In genomic region chr5:62354028-62354874, GRCh38 we compare ENCODE assay signal across 8 cellular contexts. TPM values are rescaled to one million over a fixed set of nuclear protein-coding genes. Genes with fewer than 3 reads are reported as not detected.
DNase-seq lines count a peak whose midpoint lies in the region; ATAC-seq, FAIRE-seq and TF ChIP-seq lines count a peak whose summit lies in the region.

No MANE protein-coding gene starts in this region.

- no peaks in the 10 kb centered on the region for H3K27me3 Mint-ChIP-seq in WTC11 (ENCODE audit: low read depth)
- H3K27me3 Mint-ChIP-seq in stimulated activated memory B cell treated with anti-CD40 and anti-IgM and Interleukin-4, amounts not matched to agents 10 μg/mL and 1 μg/mL and 100 μg/mL, for 72 hours: no peaks in the 10 kb centered on the region

- no peaks in the 10 kb centered on the region for H3K9me3 ChIP-seq in right cardiac atrium (ENCODE audit: control insufficient read depth, low read length)

- H3K36me3 Mint-ChIP-seq in WTC11: peaks cover 52% of the 10 kb centered on the region
- H3K36me3 Mint-ChIP-seq in stimulated activated memory B cell treated with anti-CD40 and anti-IgM and Interleukin-4, amounts not matched to agents 10 μg/mL and 1 μg/mL and 100 μg/mL, for 72 hours: peaks cover 31% of the 10 kb centered on the region

- no peaks in the 10 kb centered on the region for H3K9me3 Mint-ChIP-seq in WTC11
- H3K9me3 Mint-ChIP-seq in stimulated activated memory B cell treated with anti-CD40 and anti-IgM and Interleukin-4, amounts not matched to agents 10 μg/mL and 1 μg/mL and 100 μg/mL, for 72 hours: no peaks in the 10 kb centered on the region

- DNase-seq in ACHN (peak; percentile 57), H4 (ENCODE audit: low spot score) (peak; percentile 37), LoVo (ENCODE audit: low spot score) (peak; percentile 42), WTC11 (ENCODE audit: low spot score) (no peak), right cardiac atrium (no peak), iPS-NIHi7 (ENCODE audit: extremely low spot score) (no peak)

- in situ Hi-C loops in ACHN (cut with HindIII; ENCODE audit: low pct_ligation_motif_present, low pct_unique_long_range_greater_than_20kb, low sequenced_read_pairs): no loop called here

- CTCF ChIA-PET in WTC11 (lab: Charles Lee): no interaction called here

- no peak overlapping the region for H3K27ac ChIP-seq in right cardiac atrium (ENCODE audit: low read length)

- TF ChIP-seq CTCF in WTC11 (IDR thresholded peaks at IDR 0.05): peak; percentile 36; the same call in 1 of the 2 replicates

- no peaks in the 10 kb centered on the region for H3K4me1 ChIP-seq in right cardiac atrium (ENCODE audit: control insufficient read depth, insufficient read depth, low read length)

- intact Hi-C loops in right cardiac atrium (cut with DNase I): loop anchor here in 3 of 4 donors (10.0 kb wide), 2 partner anchors 129 to 139 kb away; no protein-coding TSS in a partner anchor

- no peak overlapping the region for H3K27ac Mint-ChIP-seq in WTC11
- no peak overlapping the region for H3K27ac Mint-ChIP-seq in stimulated activated memory B cell treated with anti-CD40 and anti-IgM and Interleukin-4, amounts not matched to agents 10 μg/mL and 1 μg/mL and 100 μg/mL, for 72 hours

- POLR2A ChIA-PET in WTC11 (lab: Charles Lee): no interaction called here

- peak; percentile 69 for FAIRE-seq in G401.6 (lab: Jason Lieb, UNC)

- ATAC-seq in WTC11: no peak
- peak; percentile 40 to 52 for ATAC-seq in right cardiac atrium
- peak; percentile 45 for ATAC-seq in stimulated activated memory B cell treated with anti-CD40 and anti-IgM and Interleukin-4, amounts not matched to agents 10 μg/mL and 1 μg/mL and 100 μg/mL, for 72 hours

- H3K27me3 ChIP-seq in right cardiac atrium (ENCODE audit: control insufficient read depth, insufficient read depth): no peaks in the 10 kb centered on the region

- no peaks in the 10 kb centered on the region for H3K4me1 Mint-ChIP-seq in WTC11
- H3K4me1 Mint-ChIP-seq in stimulated activated memory B cell treated with anti-CD40 and anti-IgM and Interleukin-4, amounts not matched to agents 10 μg/mL and 1 μg/mL and 100 μg/mL, for 72 hours: no peaks in the 10 kb centered on the region

- no peak overlapping the region for H3K4me3 ChIP-seq in right cardiac atrium (ENCODE audit: low read length)

- H3K4me3 Mint-ChIP-seq in WTC11: no peak overlapping the region
- no peak overlapping the region for H3K4me3 Mint-ChIP-seq in stimulated activated memory B cell treated with anti-CD40 and anti-IgM and Interleukin-4, amounts not matched to agents 10 μg/mL and 1 μg/mL and 100 μg/mL, for 72 hours

TF ChIP-seq in WTC11, 78 proteins besides CTCF, POLR2A, EP300 and RAD21:
- TF ChIP-seq HMGA2 (CRISPR knock-in tag; IDR thresholded peaks at IDR 0.05) (no peak), ZNF423 (CRISPR knock-in tag; IDR thresholded peaks at IDR 0.05) (no peak)

RNA-seq across cellular contexts. Expression of gene KIF2A, which starts 48.2 kb away (rescaled TPM):
- total RNA-seq in H4 (2014; rRNA removed; shearing (Covaris generic)): 26.4 and 41.3 TPM in 2 replicates
- total RNA-seq in WTC11 (2021): 68.0 to 77.8 TPM (median 72.6 TPM) in 3 replicates
- 10 to 100 TPM; 12.9 to 15.5 (median 14.7) TPM for total RNA-seq in right cardiac atrium
- 2.7 TPM for polyA plus RNA-seq in right cardiac atrium

RNA-seq across cellular contexts. Expression of gene DIMT1, which starts 49.5 kb away (rescaled TPM):
- 41.9 and 49.9 TPM in 2 replicates for total RNA-seq in H4 (2014; rRNA removed; shearing (Covaris generic))
- total RNA-seq in WTC11 (2021) (30.3 to 33.9 TPM (median 31.1 TPM) in 3 replicates), right cardiac atrium (10 to 100 TPM; 16.9 to 25.1 (median 20.0) TPM)
- polyA plus RNA-seq in right cardiac atrium: 12.7 TPM

RNA-seq across cellular contexts. Expression of gene IPO11, which starts 58.3 kb away (rescaled TPM):
- 20.0 and 24.7 TPM in 2 replicates for total RNA-seq in H4 (2014; rRNA removed; shearing (Covaris generic))
- 52.6 to 61.9 TPM (median 60.0 TPM) in 3 replicates for total RNA-seq in WTC11 (2021)
- 10 to 100 TPM; 28.4 to 37.4 (median 32.9) TPM for total RNA-seq in right cardiac atrium
- 10.2 TPM for polyA plus RNA-seq in right cardiac atrium

Comparison
In these comparisons a context has a peak if more than half of its experiments do, and no peak if none do; other contexts are left out.
1. DNase-seq: peak in ACHN (single experiment), H4 (single experiment) and LoVo (single experiment); none in WTC11 (single experiment), right cardiac atrium (0 of 3) and iPS-NIHi7 (single experiment).